Comparison of ENCODE assay signal across 19 cellular contexts in genomic region chr20:58587467-58587866, GRCh38.
A peak's percentile ranks its signal among the peaks of the same experiment; 100 is the strongest.
DNase-seq lines count a peak whose midpoint lies in the region; ATAC-seq and TF ChIP-seq lines count a peak whose summit lies in the region.
"Had no signal": no experiment of that assay in that cellular context is flagged by ENCODE, and none has a peak within 500 bp of the region (broad histone marks: within the 10 kb centered on the region; RNA-seq: fewer than 3 reads in every experiment).

No MANE protein-coding gene starts in this region.

- no peak for TF ChIP-seq EP300 in sigmoid colon (IDR thresholded peaks at IDR 0.05)

- no peak for TF ChIP-seq POLR2A in sigmoid colon (IDR thresholded peaks at IDR 0.05)

- H3K4me3 ChIP-seq in sigmoid colon (no peak overlapping the region), aorta (ENCODE audit: low read length in 2 of 2) (no peak overlapping the region), dorsolateral prefrontal cortex (no peak overlapping the region)
- H3K4me3 ChIP-seq: BLaER1, GM23248 had no signal

- H3K27ac ChIP-seq in sigmoid colon, result no peak overlapping the region
- no peak overlapping the region for H3K27ac ChIP-seq in aorta (ENCODE audit: low read depth in 1 of 2, low read length in 2 of 2)
- H3K27ac ChIP-seq in dorsolateral prefrontal cortex, result no peak overlapping the region
- H3K27ac ChIP-seq: 22Rv1, BLaER1, C4-2B, GM23248 had no signal

- H3K4me1 ChIP-seq in sigmoid colon, result peaks cover 0 to 28% (median 14%) of the 10 kb centered on the region in 4 donors
- no peaks in the 10 kb centered on the region for H3K4me1 ChIP-seq in aorta (ENCODE audit: control insufficient read depth in 1 of 2, insufficient read depth in 2 of 2, low read length in 2 of 2)
- H3K4me1 ChIP-seq: Caco-2 had no signal

- WGBS in sigmoid colon, 2 donors, result 81 to 84% methylated on average over 9 of the region's 9 CpGs
- WGBS in aorta, 2 donors, result 81 to 82% methylated on average over 9 of the region's 9 CpGs

- H3K27me3 ChIP-seq in sigmoid colon (no peaks in the 10 kb centered on the region), aorta (ENCODE audit: control insufficient read depth in 1 of 2, insufficient read depth in 2 of 2, low read length in 1 of 2) (no peaks in the 10 kb centered on the region), dorsolateral prefrontal cortex (peaks cover 0 to 4% (median 0%) of the 10 kb centered on the region in 45 donors)
- H3K27me3 ChIP-seq: BLaER1 had no signal

- H3K36me3 ChIP-seq in sigmoid colon, result no peaks in the 10 kb centered on the region
- no peaks in the 10 kb centered on the region for H3K36me3 ChIP-seq in aorta (ENCODE audit: control insufficient read depth in 1 of 2, insufficient read depth in 2 of 2, low read length in 1 of 2)
- H3K36me3 ChIP-seq: BLaER1 had no signal

- H3K9me3 ChIP-seq in sigmoid colon (no peaks in the 10 kb centered on the region), aorta (ENCODE audit: control insufficient read depth, low read length) (no peaks in the 10 kb centered on the region)

- ATAC-seq in aorta (ENCODE audit: low FRiP score), result no peak
- ATAC-seq in GM19324 (IDR thresholded peaks at IDR 0.05; ENCODE audit: low FRiP score, unreplicated experiment), result no peak
- ATAC-seq in GM21825 (IDR thresholded peaks at IDR 0.05; ENCODE audit: unreplicated experiment), result no peak
- ATAC-seq: CD8-positive, alpha-beta T cell; HCT116 had no signal

- intact Hi-C loops in posterior vena cava (cut with DNase I) (no loop called here), sigmoid colon (cut with DNase I) (no loop called here), aorta (cut with DNase I) (no loop called here), dorsolateral prefrontal cortex (cut with DNase I) (no loop called here)

- DNase-seq in activated effector memory CD4-positive, alpha-beta T cell treated with anti-CD3 and anti-CD28 coated beads, Interleukin-2, amount 50 U/mL, for 16 hours, result peak; percentile 33
- no peak for DNase-seq in activated effector memory CD4-positive, alpha-beta T cell treated with Interleukin-2 at 50 U/mL for 16 hours
- peak; percentile 64 for DNase-seq in posterior vena cava (ENCODE audit: low spot score)
- peak; percentile 21 for DNase-seq in sigmoid colon
- peak; percentile 13 to 61 for DNase-seq in aorta
- no peak for DNase-seq in dorsolateral prefrontal cortex
- DNase-seq: Caco-2; CD4-positive, CD25-positive, alpha-beta regulatory T cell; CD8-positive, alpha-beta T cell; DMS153; DND-41; GM23248; H9 had no signal

- no peak for TF ChIP-seq CTCF in sigmoid colon (IDR thresholded peaks at IDR 0.05)
- TF ChIP-seq CTCF in dorsolateral prefrontal cortex (IDR thresholded peaks at IDR 0.05 in 54 of 56, conservative IDR thresholded peaks at IDR 0.05 in 2 of 56; ENCODE audit: low read depth in 1 of 56, partially characterized antibody in 56 of 56), result no peak

Comparison
In these comparisons a context has a peak if more than half of its experiments do, and no peak if none do; other contexts are left out.
1. DNase-seq: peak in activated effector memory CD4-positive, alpha-beta T cell treated with anti-CD3 and anti-CD28 coated beads, Interleukin-2, amount 50 U/mL, for 16 hours (single experiment), posterior vena cava (single experiment), sigmoid colon (single experiment) and aorta (2 of 2); none in activated effector memory CD4-positive, alpha-beta T cell treated with Interleukin-2 at 50 U/mL for 16 hours (single experiment) and dorsolateral prefrontal cortex (0 of 10).